In the genomic region with DNA sequence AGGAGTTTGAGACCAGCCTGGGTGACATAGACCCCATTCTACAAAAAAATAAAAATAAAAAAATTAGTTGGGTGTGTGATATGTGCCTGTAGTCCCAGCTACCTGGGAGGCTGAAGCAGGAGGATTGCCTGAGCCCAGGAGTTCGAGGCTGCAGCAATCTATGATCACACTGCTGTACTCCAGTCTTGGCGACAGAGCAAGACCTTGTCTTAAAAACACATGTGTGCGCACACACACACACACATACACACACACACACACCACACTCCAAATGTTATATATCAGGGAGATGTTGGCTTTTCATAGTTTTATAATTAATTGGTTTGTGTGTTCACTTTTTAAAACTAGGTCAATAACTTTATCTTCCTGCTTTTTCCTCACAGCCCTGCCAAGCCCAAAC, we compare ENCODE assay signal across 11 cellular contexts.
DNase-seq lines count a peak whose midpoint lies in the region; ATAC-seq and TF ChIP-seq lines count a peak whose summit lies in the region.
"Had no signal": no experiment of that assay in that cellular context is flagged by ENCODE, and none has a peak within 500 bp of the region (broad histone marks: within the 10 kb centered on the region; RNA-seq: fewer than 3 reads in every experiment).

No MANE protein-coding gene starts in this region.

- TF ChIP-seq CTCF in CD14-positive monocyte (IDR thresholded peaks at IDR 0.05) (no peak), nephron progenitor cell (IDR thresholded peaks at IDR 0.05) (no peak)

- H3K9me3 Mint-ChIP-seq in CD14-positive monocyte (no peaks in the 10 kb centered on the region), naive B cell (no peaks in the 10 kb centered on the region), nephron progenitor cell (no peaks in the 10 kb centered on the region)
- H3K9me3 Mint-ChIP-seq in activated naive CD8-positive, alpha-beta T cell treated with anti-CD3 and anti-CD28 coated beads, Interleukin-2, amount 10 ng/mL, durations not matched to agents 7 days and 5 days, result no peaks in the 10 kb centered on the region

- H3K4me1 Mint-ChIP-seq in CD14-positive monocyte (peaks cover 91% of the 10 kb centered on the region), naive B cell (peaks cover 48 to 85% (median 63%) of the 10 kb centered on the region in 3 donors), nephron progenitor cell (no peaks in the 10 kb centered on the region)
- peaks cover 61% of the 10 kb centered on the region for H3K4me1 Mint-ChIP-seq in activated naive CD8-positive, alpha-beta T cell treated with anti-CD3 and anti-CD28 coated beads, Interleukin-2, amount 10 ng/mL, durations not matched to agents 7 days and 5 days

- H3K27ac Mint-ChIP-seq in CD14-positive monocyte (peak overlapping the region; percentile 97 to 100 (median 100)), naive B cell (peak overlapping the region in 1 of 6 donors; percentile 90), nephron progenitor cell (no peak overlapping the region)
- H3K27ac Mint-ChIP-seq in activated naive CD8-positive, alpha-beta T cell treated with anti-CD3 and anti-CD28 coated beads, Interleukin-2, amount 10 ng/mL, durations not matched to agents 7 days and 5 days, result peak overlapping the region; percentile 99

- H3K4me3 ChIP-seq in Jurkat, Clone E6-1 (ENCODE audit: low read length), result peak overlapping the region; percentile 60
- H3K4me3 ChIP-seq: psoas muscle had no signal

- intact Hi-C loops in CD14-positive monocyte (cut with micrococcal nuclease), result loop anchor here in 1 of 2 donors (10.0 kb wide), 1 partner anchor 644 kb away; no protein-coding TSS in a partner anchor

- H3K36me3 Mint-ChIP-seq in CD14-positive monocyte, result peaks cover 6 to 11% of the 10 kb centered on the region in 2 donors
- peaks cover 7% of the 10 kb centered on the region for H3K36me3 Mint-ChIP-seq in activated naive CD8-positive, alpha-beta T cell treated with anti-CD3 and anti-CD28 coated beads, Interleukin-2, amount 10 ng/mL, durations not matched to agents 7 days and 5 days
- H3K36me3 Mint-ChIP-seq in naive B cell, result peaks cover 8 to 15% of the 10 kb centered on the region in 2 donors
- H3K36me3 Mint-ChIP-seq in nephron progenitor cell (ENCODE audit: low read depth), result no peaks in the 10 kb centered on the region

- H3K4me3 Mint-ChIP-seq in CD14-positive monocyte (peak overlapping the region; percentile 73 to 94), naive B cell (peak overlapping the region in 5 of 8 donors; percentile 85 to 95 (median 88)), nephron progenitor cell (no peak overlapping the region)
- H3K4me3 Mint-ChIP-seq in activated naive CD8-positive, alpha-beta T cell treated with anti-CD3 and anti-CD28 coated beads, Interleukin-2, amount 10 ng/mL, durations not matched to agents 7 days and 5 days, result peak overlapping the region; percentile 94

- no peak for ATAC-seq in activated naive CD8-positive, alpha-beta T cell treated with anti-CD3 and anti-CD28 coated beads, Interleukin-2, amount 10 ng/mL, durations not matched to agents 7 days and 5 days (ENCODE audit: low read depth)
- no peak for ATAC-seq in naive B cell (ENCODE audit: low read depth in 2 of 2)
- no peak for ATAC-seq in HG03571 (IDR thresholded peaks at IDR 0.05; ENCODE audit: unreplicated experiment)
- no peak for ATAC-seq in GM21526 (IDR thresholded peaks at IDR 0.05; ENCODE audit: low FRiP score, unreplicated experiment)

- DNase-seq in CD14-positive monocyte (ENCODE audit: low spot score) (no peak), naive B cell (no peak), SKM-1 treated with dmso at 0.1 percent for 144 hours (lab: John Stamatoyannopoulos, UW; ENCODE audit: unreplicated experiment) (no peak), nephron progenitor cell (no peak)
- no peak for DNase-seq in Jurkat, Clone E6-1 (ENCODE audit: low read depth, low spot score)
- DNase-seq in activated naive CD8-positive, alpha-beta T cell treated with anti-CD3 and anti-CD28 coated beads, Interleukin-2, amount 10 ng/mL, durations not matched to agents 7 days and 5 days, result no peak
- DNase-seq: left ventricle myocardium superior, NCI-H2171 treated with DMSO at 0.1 percent for 48 hours, psoas muscle had no signal

- POLR2A ChIA-PET in activated naive CD8-positive, alpha-beta T cell treated with anti-CD3 and anti-CD28 coated beads, Interleukin-2, amount 10 ng/mL, durations not matched to agents 7 days and 5 days (lab: Charles Lee), result interaction anchor here (0.5 to 8.8 kb wide), 3 partner anchors 7 to 534 kb away, joined by 3 to 210 read pairs (median 4); partner anchors contain the start of gene ATG5

- H3K27me3 Mint-ChIP-seq in CD14-positive monocyte (ENCODE audit: low read depth in 3 of 3) (peaks cover 0 to 2% (median 1%) of the 10 kb centered on the region in 3 donors), naive B cell (no peaks in the 10 kb centered on the region), nephron progenitor cell (ENCODE audit: low read depth, poor library complexity) (peaks cover 39% of the 10 kb centered on the region)
- H3K27me3 Mint-ChIP-seq in activated naive CD8-positive, alpha-beta T cell treated with anti-CD3 and anti-CD28 coated beads, Interleukin-2, amount 10 ng/mL, durations not matched to agents 7 days and 5 days, result no peaks in the 10 kb centered on the region
